7 cellular contexts compared by ENCODE assay signal in the genomic region with DNA sequence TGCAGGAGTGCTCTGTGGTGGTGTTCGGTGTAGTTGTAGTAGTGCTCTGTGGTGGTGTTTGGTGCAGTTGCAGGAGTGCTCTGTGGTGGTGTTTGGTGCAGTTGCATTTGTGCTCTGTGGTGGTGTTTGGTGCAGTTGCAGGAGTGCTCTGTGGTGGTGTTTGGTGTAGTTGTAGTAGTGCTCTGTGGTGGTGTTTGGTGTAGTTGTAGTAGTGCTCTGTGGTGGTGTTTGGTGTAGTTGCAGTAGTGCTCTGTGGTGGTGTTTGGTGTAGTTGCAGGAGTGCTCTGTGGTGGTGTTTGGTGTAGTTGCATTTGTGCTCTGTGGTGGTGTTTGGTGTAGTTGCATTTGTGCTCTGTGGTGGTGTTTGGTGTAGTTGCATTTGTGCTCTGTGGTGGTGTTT.
DNase-seq lines count a peak whose midpoint lies in the region; ATAC-seq and FAIRE-seq lines count a peak whose summit lies in the region.
"Not testable (repeated sequence)": the region's sequence is repeated elsewhere in the genome, so short reads cannot be mapped to it uniquely, and the experiment has no call there.

No MANE protein-coding gene starts in this region.

- FAIRE-seq in HTR-8/SVneo (lab: Jason Lieb, UNC): peak; percentile 100
- FAIRE-seq in small intestine (lab: Jason Lieb, UNC): peak; percentile 99

- not testable (repeated sequence) for DNase-seq in HTR-8/SVneo (ENCODE audit: insufficient read length, low spot score); small intestine
- DNase-seq in activated CD4-positive, alpha-beta T cell treated with anti-CD3 and anti-CD28 coated beads, Interleukin-2, amount 50 U/mL, for 48 hours: peak; percentile 1 to 13
- DNase-seq in activated T-helper 1 cell treated with Interleukin-2 at 50 U/mL for 16 hours (ENCODE audit: low read depth) (peak; percentile 4), left lobe of liver (ENCODE audit: low spot score) (peak; percentile 57)
- peak; percentile 11 for DNase-seq in activated naive CD4-positive, alpha-beta T cell treated with Interleukin-2 at 50 U/mL for 16 hours
- DNase-seq in effector CD4-positive, alpha-beta T cell: peak; percentile 12

- not testable (repeated sequence) for H3K27ac ChIP-seq in small intestine (ENCODE audit: low read depth in 1 of 2, low read length in 1 of 2)

- H3K36me3 ChIP-seq in small intestine (ENCODE audit: control insufficient read depth in 2 of 2, insufficient read depth in 2 of 2, low read length in 2 of 2): not testable (repeated sequence)

- H3K4me1 ChIP-seq in small intestine (ENCODE audit: control insufficient read depth in 2 of 2, insufficient read depth in 1 of 2, low read depth in 1 of 2, low read length in 1 of 2): not testable (repeated sequence)

- not testable (repeated sequence) for H3K4me3 ChIP-seq in small intestine (ENCODE audit: low read depth in 1 of 2, low read length in 2 of 2)

- not testable (repeated sequence) for H3K27me3 ChIP-seq in small intestine (ENCODE audit: control insufficient read depth in 2 of 2, insufficient read depth in 2 of 2, low read length in 2 of 2)

- not testable (repeated sequence) for H3K9me3 ChIP-seq in small intestine (ENCODE audit: control insufficient read depth, low read depth)

- WGBS in small intestine, 3 donors: no CpG with 5 or more reads among the region's 1 CpG

- ATAC-seq in left lobe of liver: not testable (repeated sequence)
